In genomic region chr6:56524891-56525703, GRCh38 we compare ENCODE assay signal across 11 cellular contexts.
A peak's percentile ranks its signal among the peaks of the same experiment; 100 is the strongest.
DNase-seq lines count a peak whose midpoint lies in the region; ATAC-seq and TF ChIP-seq lines count a peak whose summit lies in the region.
"Had no signal": no experiment of that assay in that cellular context is flagged by ENCODE, and none has a peak within 500 bp of the region (broad histone marks: within the 10 kb centered on the region; RNA-seq: fewer than 3 reads in every experiment).

No MANE protein-coding gene starts in this region.

- H3K9ac ChIP-seq in skeletal muscle tissue (ENCODE audit: low read depth in 1 of 3, low read length in 3 of 3): no peak overlapping the region

- DNase-seq in GM04503 (ENCODE audit: low read depth) (peak; percentile 98), astrocyte of the cerebellum (ENCODE audit: low read depth) (peak; percentile 68), right atrium auricular region (ENCODE audit: low spot score) (no peak), CD1c-positive myeloid dendritic cell (ENCODE audit: extremely low spot score) (no peak), NCI-H345 (lab: John Stamatoyannopoulos, UW) (no peak), SK-N-DZ (ENCODE audit: low spot score) (no peak)
- DNase-seq in stimulated activated naive CD8-positive, alpha-beta T cell treated with anti-CD3 and anti-CD28 coated beads, Interleukin-15, amount 100 ng/mL, for 72 hours: no peak
- DNase-seq: activated CD4-positive, alpha-beta T cell treated with anti-CD3 and anti-CD28 coated beads, Interleukin-2, amount 10 ng/mL, durations not matched to agents 24 days and 14 days; naive B cell had no signal

- no peak for ATAC-seq in stimulated activated naive CD8-positive, alpha-beta T cell treated with anti-CD3 and anti-CD28 coated beads, Interleukin-15, amount 100 ng/mL, for 72 hours

- H3K27ac Mint-ChIP-seq in stimulated activated naive CD8-positive, alpha-beta T cell treated with anti-CD3 and anti-CD28 coated beads, Interleukin-15, amount 100 ng/mL, for 72 hours: no peak overlapping the region
- H3K27ac Mint-ChIP-seq: activated CD4-positive, alpha-beta T cell treated with anti-CD3 and anti-CD28 coated beads, Interleukin-2, amount 10 ng/mL, durations not matched to agents 24 days and 14 days; naive B cell had no signal

- peaks cover 1% of the 10 kb centered on the region for H3K27me3 Mint-ChIP-seq in stimulated activated naive CD8-positive, alpha-beta T cell treated with anti-CD3 and anti-CD28 coated beads, Interleukin-15, amount 100 ng/mL, for 72 hours
- H3K27me3 Mint-ChIP-seq: activated CD4-positive, alpha-beta T cell treated with anti-CD3 and anti-CD28 coated beads, Interleukin-2, amount 10 ng/mL, durations not matched to agents 24 days and 14 days; naive B cell had no signal

- H3K4me3 ChIP-seq in astrocyte of the cerebellum (ENCODE audit: low read depth, low read length) (no peak overlapping the region), right atrium auricular region (no peak overlapping the region), skeletal muscle tissue (ENCODE audit: low read length in 3 of 3) (no peak overlapping the region)

- peaks cover under 1 to 2% of the 10 kb centered on the region in 2 donors for H3K9me3 Mint-ChIP-seq in stimulated activated naive CD8-positive, alpha-beta T cell treated with anti-CD3 and anti-CD28 coated beads, Interleukin-15, amount 100 ng/mL, for 72 hours
- H3K9me3 Mint-ChIP-seq: activated CD4-positive, alpha-beta T cell treated with anti-CD3 and anti-CD28 coated beads, Interleukin-2, amount 10 ng/mL, durations not matched to agents 24 days and 14 days had no signal

- no peaks in the 10 kb centered on the region for H3K4me1 Mint-ChIP-seq in stimulated activated naive CD8-positive, alpha-beta T cell treated with anti-CD3 and anti-CD28 coated beads, Interleukin-15, amount 100 ng/mL, for 72 hours
- H3K4me1 Mint-ChIP-seq: activated CD4-positive, alpha-beta T cell treated with anti-CD3 and anti-CD28 coated beads, Interleukin-2, amount 10 ng/mL, durations not matched to agents 24 days and 14 days had no signal

- no peak overlapping the region for H3K4me3 Mint-ChIP-seq in stimulated activated naive CD8-positive, alpha-beta T cell treated with anti-CD3 and anti-CD28 coated beads, Interleukin-15, amount 100 ng/mL, for 72 hours
- H3K4me3 Mint-ChIP-seq: activated CD4-positive, alpha-beta T cell treated with anti-CD3 and anti-CD28 coated beads, Interleukin-2, amount 10 ng/mL, durations not matched to agents 24 days and 14 days; naive B cell had no signal

- H3K9me3 ChIP-seq in right atrium auricular region (no peaks in the 10 kb centered on the region), skeletal muscle tissue (ENCODE audit: control insufficient read depth in 3 of 3, low read length in 3 of 3) (no peaks in the 10 kb centered on the region)

- H3K27me3 ChIP-seq in right atrium auricular region: no peaks in the 10 kb centered on the region
- no peaks in the 10 kb centered on the region for H3K27me3 ChIP-seq in skeletal muscle tissue (ENCODE audit: control insufficient read depth in 3 of 3, insufficient read depth in 3 of 3, low read length in 3 of 3)

- H3K27ac ChIP-seq in right atrium auricular region (peak overlapping the region; percentile 54 to 66), skeletal muscle tissue (ENCODE audit: low read depth, low read length) (peak overlapping the region; percentile 29)
- H3K27ac ChIP-seq: HL-60 had no signal

- H3K36me3 ChIP-seq in right atrium auricular region (peaks cover 38% of the 10 kb centered on the region), skeletal muscle tissue (ENCODE audit: control insufficient read depth in 3 of 3, insufficient read depth in 3 of 3, low read length in 3 of 3) (peaks cover 12 to 29% (median 26%) of the 10 kb centered on the region in 3 donors)

- H3K4me1 ChIP-seq in right atrium auricular region (peaks cover 0 to 35% of the 10 kb centered on the region in 2 donors), skeletal muscle tissue (ENCODE audit: control insufficient read depth in 3 of 3, insufficient read depth in 3 of 3, low read length in 3 of 3) (peaks cover 0 to 8% (median 0%) of the 10 kb centered on the region in 3 donors)

- in situ Hi-C loops in astrocyte of the cerebellum (cut with HindIII; ENCODE audit: low sequenced_read_pairs): no loop called here

- TF ChIP-seq CTCF in astrocyte of the cerebellum (IDR thresholded peaks at IDR 0.05; ENCODE audit: low read depth, low read length, missing control alignments) (no peak), right atrium auricular region (IDR thresholded peaks at IDR 0.05) (no peak)

Comparison
In these comparisons a context has a peak if more than half of its experiments do, and no peak if none do; other contexts are left out.
1. DNase-seq: peak in GM04503 (single experiment) and astrocyte of the cerebellum (single experiment); none in right atrium auricular region (single experiment), CD1c-positive myeloid dendritic cell (single experiment), NCI-H345 (single experiment), stimulated activated naive CD8-positive, alpha-beta T cell treated with anti-CD3 and anti-CD28 coated beads, Interleukin-15, amount 100 ng/mL, for 72 hours (0 of 2) and SK-N-DZ (single experiment).